Comparison of ENCODE assay signal across 24 cellular contexts in genomic region chr3:126557761-126558160, GRCh38. TPM values are rescaled to one million over a fixed set of nuclear protein-coding genes. Genes with fewer than 3 reads are reported as not detected.
DNase-seq lines count a peak whose midpoint lies in the region; ATAC-seq, FAIRE-seq and TF ChIP-seq lines count a peak whose summit lies in the region.
"Had no signal": no experiment of that assay in that cellular context is flagged by ENCODE, and none has a peak within 500 bp of the region (broad histone marks: within the 10 kb centered on the region; RNA-seq: fewer than 3 reads in every experiment).

No MANE protein-coding gene starts in this region.

- no peak for FAIRE-seq in small intestine (lab: Jason Lieb, UNC)
- FAIRE-seq: H1 had no signal

- H3K27me3 Mint-ChIP-seq in glutamatergic neuron (ENCODE audit: unreplicated experiment) (peaks cover 4% of the 10 kb centered on the region), progenitor cell of endocrine pancreas (peaks cover 3% of the 10 kb centered on the region)

- H3K27ac Mint-ChIP-seq in glutamatergic neuron (ENCODE audit: unreplicated experiment): no peak overlapping the region
- no peak overlapping the region for H3K27ac Mint-ChIP-seq in progenitor cell of endocrine pancreas
- H3K27ac Mint-ChIP-seq: CD4-positive, CD25-positive, alpha-beta regulatory T cell; stimulated activated memory B cell treated with anti-CD40 and anti-IgM and Interleukin-4, amounts not matched to agents 10 μg/mL and 1 μg/mL and 100 μg/mL, for 72 hours had no signal

- no peak overlapping the region for H3K27ac ChIP-seq in small intestine (ENCODE audit: low read depth in 1 of 2, low read length in 1 of 2)
- H3K27ac ChIP-seq: dorsolateral prefrontal cortex, heart left ventricle, thoracic aorta, vagina had no signal

- H3K36me3 ChIP-seq in small intestine (ENCODE audit: control insufficient read depth in 2 of 2, insufficient read depth in 2 of 2, low read length in 2 of 2): no peaks in the 10 kb centered on the region
- H3K36me3 ChIP-seq: heart left ventricle, thoracic aorta, vagina had no signal

- peaks cover 2% of the 10 kb centered on the region for H3K36me3 Mint-ChIP-seq in glutamatergic neuron (ENCODE audit: unreplicated experiment)
- peaks cover under 1% of the 10 kb centered on the region for H3K36me3 Mint-ChIP-seq in progenitor cell of endocrine pancreas (ENCODE audit: insufficient read depth)
- H3K36me3 Mint-ChIP-seq: CD4-positive, CD25-positive, alpha-beta regulatory T cell; stimulated activated memory B cell treated with anti-CD40 and anti-IgM and Interleukin-4, amounts not matched to agents 10 μg/mL and 1 μg/mL and 100 μg/mL, for 72 hours had no signal

- DNase-seq in ELR (ENCODE audit: low read depth) (peak; percentile 7), M059J (ENCODE audit: low read depth) (peak; percentile 29), glutamatergic neuron (peak; percentile 13), progenitor cell of endocrine pancreas (ENCODE audit: low spot score, unreplicated experiment) (peak; percentile 7), small intestine (no peak)
- DNase-seq: activated CD4-positive, alpha-beta T cell treated with anti-CD3 and anti-CD28 coated beads for 4 hours; CD4-positive, CD25-positive, alpha-beta regulatory T cell; NCI-H1092; NCI-H1930; NCI-H748 treated with DMSO at 0.1 percent for 48 hours; occipital lobe; stimulated activated CD4-positive, alpha-beta T cell treated with anti-CD3 and anti-CD28 coated beads, Interleukin-4, amount 100 ng/mL, for 1 hour had no signal

- no peaks in the 10 kb centered on the region for H3K27me3 ChIP-seq in small intestine (ENCODE audit: control insufficient read depth in 2 of 2, insufficient read depth in 2 of 2, low read length in 2 of 2)
- H3K27me3 ChIP-seq: heart left ventricle, vagina had no signal

- no peak overlapping the region for H3K4me3 Mint-ChIP-seq in glutamatergic neuron (ENCODE audit: unreplicated experiment)
- no peak overlapping the region for H3K4me3 Mint-ChIP-seq in progenitor cell of endocrine pancreas (ENCODE audit: low read depth)
- H3K4me3 Mint-ChIP-seq: CD4-positive, CD25-positive, alpha-beta regulatory T cell; central memory CD8-positive, alpha-beta T cell; stimulated activated memory B cell treated with anti-CD40 and anti-IgM and Interleukin-4, amounts not matched to agents 10 μg/mL and 1 μg/mL and 100 μg/mL, for 72 hours had no signal

- H3K9me3 Mint-ChIP-seq in glutamatergic neuron (ENCODE audit: unreplicated experiment) (peaks cover 3% of the 10 kb centered on the region), progenitor cell of endocrine pancreas (ENCODE audit: low read depth) (peaks cover 8% of the 10 kb centered on the region)

- H3K4me3 ChIP-seq in small intestine (ENCODE audit: low read depth in 1 of 2, low read length in 2 of 2): no peak overlapping the region
- H3K4me3 ChIP-seq: dorsolateral prefrontal cortex, heart left ventricle, thoracic aorta, vagina had no signal

- H3K9me3 ChIP-seq in small intestine (ENCODE audit: control insufficient read depth, low read depth): no peaks in the 10 kb centered on the region
- H3K9me3 ChIP-seq: vagina had no signal

- TF ChIP-seq CTCF in glutamatergic neuron (IDR thresholded peaks at IDR 0.05; ENCODE audit: partially characterized antibody, unreplicated experiment) (no peak), progenitor cell of endocrine pancreas (IDR thresholded peaks at IDR 0.05; ENCODE audit: unreplicated experiment) (no peak)

- H3K4me1 ChIP-seq in small intestine (ENCODE audit: control insufficient read depth in 2 of 2, insufficient read depth in 1 of 2, low read depth in 1 of 2, low read length in 1 of 2): no peaks in the 10 kb centered on the region
- H3K4me1 ChIP-seq: heart left ventricle, vagina had no signal

- 71 to 79% (median 73%) methylated on average over 6 of the region's 6 CpGs for WGBS in small intestine, 3 donors

- H3K4me1 Mint-ChIP-seq in glutamatergic neuron (ENCODE audit: low read depth, unreplicated experiment) (no peaks in the 10 kb centered on the region), progenitor cell of endocrine pancreas (ENCODE audit: low read depth) (no peaks in the 10 kb centered on the region)
- H3K4me1 Mint-ChIP-seq: CD4-positive, CD25-positive, alpha-beta regulatory T cell; central memory CD8-positive, alpha-beta T cell; stimulated activated memory B cell treated with anti-CD40 and anti-IgM and Interleukin-4, amounts not matched to agents 10 μg/mL and 1 μg/mL and 100 μg/mL, for 72 hours had no signal

- ATAC-seq in HG02973 (IDR thresholded peaks at IDR 0.05; ENCODE audit: unreplicated experiment) (no peak), GM19328 (IDR thresholded peaks at IDR 0.05; ENCODE audit: unreplicated experiment) (no peak)
- ATAC-seq: stimulated activated memory B cell treated with anti-CD40 and anti-IgM and Interleukin-4, amounts not matched to agents 10 μg/mL and 1 μg/mL and 100 μg/mL, for 72 hours had no signal

RNA-seq across cellular contexts. Expression of gene C3orf22, which starts 1.0 kb away (rescaled TPM):
- not detected in 2 replicates for total RNA-seq in M059J (2014; rRNA removed; shearing (Covaris generic))
- total RNA-seq in glutamatergic neuron (ENCODE audit: unreplicated experiment) (not detected), progenitor cell of endocrine pancreas (0.26 and 0.44 TPM in 2 replicates)
- polyA plus RNA-seq in small intestine: not detected
- total RNA-seq: CD4-positive, CD25-positive, alpha-beta regulatory T cell; H1; heart left ventricle; LHCN-M2; lung microvascular endothelial cell; occipital lobe; T-helper 2 cell treated with Interferon-gamma antibody and Interleukin-4, amounts not matched to agents 100 ng/mL and 5 ng/mL, for 36 hours; thoracic aorta; vagina had no signal
- polyA plus RNA-seq: CD4-positive, CD25-positive, alpha-beta regulatory T cell; H1; heart left ventricle had no signal

RNA-seq across cellular contexts. Expression of gene CHST13, which starts 33.8 kb away (rescaled TPM):
- not detected in 2 replicates for total RNA-seq in M059J (2014; rRNA removed; shearing (Covaris generic))
- total RNA-seq in glutamatergic neuron (ENCODE audit: unreplicated experiment) (not detected), progenitor cell of endocrine pancreas (0.36 and 0.71 TPM in 2 replicates)
- polyA plus RNA-seq in small intestine: 1 to 10 TPM in 1 of 3 donors, under 1 TPM in 2; 0.21 to 1.9 (median 0.89) TPM
- total RNA-seq: CD4-positive, CD25-positive, alpha-beta regulatory T cell; LHCN-M2; lung microvascular endothelial cell; occipital lobe; T-helper 2 cell treated with Interferon-gamma antibody and Interleukin-4, amounts not matched to agents 100 ng/mL and 5 ng/mL, for 36 hours; thoracic aorta had no signal
- polyA plus RNA-seq: CD4-positive, CD25-positive, alpha-beta regulatory T cell had no signal

RNA-seq across cellular contexts. Expression of gene UROC1, which starts 40.2 kb away (rescaled TPM):
- 0.02 TPM in 1 of 2 replicates, not detected in the other for total RNA-seq in M059J (2014; rRNA removed; shearing (Covaris generic))
- total RNA-seq in glutamatergic neuron (ENCODE audit: unreplicated experiment) (not detected), progenitor cell of endocrine pancreas (not detected in 2 replicates)
- under 1 TPM in 1 of 3 donors, not detected in 2; 0.27 TPM for polyA plus RNA-seq in small intestine
- total RNA-seq: CD4-positive, CD25-positive, alpha-beta regulatory T cell; H1; heart left ventricle; LHCN-M2; lung microvascular endothelial cell; occipital lobe; T-helper 2 cell treated with Interferon-gamma antibody and Interleukin-4, amounts not matched to agents 100 ng/mL and 5 ng/mL, for 36 hours; thoracic aorta; vagina had no signal
- polyA plus RNA-seq: CD4-positive, CD25-positive, alpha-beta regulatory T cell; heart left ventricle had no signal
